Comparison of ENCODE assay signal across 8 cellular contexts in the genomic region with DNA sequence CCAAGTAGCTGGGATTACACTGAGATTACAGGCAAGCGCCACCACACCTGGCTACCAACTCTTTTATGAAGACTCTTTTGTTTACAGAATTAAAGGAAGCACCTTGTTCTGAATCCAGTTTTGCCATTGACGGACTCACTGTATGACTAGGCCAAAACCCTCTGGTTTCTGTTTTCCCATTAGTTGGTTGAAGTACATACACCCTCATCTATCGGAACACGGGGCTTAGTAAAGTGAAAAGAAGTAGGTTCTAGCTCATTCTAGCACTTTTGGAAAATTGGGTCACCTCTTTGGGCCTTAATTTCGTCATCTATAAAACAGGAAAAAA.
DNase-seq lines count a peak whose midpoint lies in the region; ATAC-seq and TF ChIP-seq lines count a peak whose summit lies in the region.

No MANE protein-coding gene starts in this region.

- H2BK5ac ChIP-seq in H9 (ENCODE audit: insufficient read length, low read length): no peak overlapping the region

- H3K27ac ChIP-seq in H9 (ENCODE audit: insufficient read length, low read depth, low read length): no peak overlapping the region
- H3K27ac ChIP-seq in skeletal muscle tissue (ENCODE audit: low read depth, low read length): peak overlapping the region; percentile 84

- H3K27me3 ChIP-seq in H9 (ENCODE audit: insufficient read depth, low read length) (no peaks in the 10 kb centered on the region), skeletal muscle tissue (ENCODE audit: control insufficient read depth in 3 of 3, insufficient read depth in 3 of 3, low read length in 3 of 3) (no peaks in the 10 kb centered on the region)

- H2BK120ac ChIP-seq in H9 (ENCODE audit: low read depth, low read length, poor library complexity, severe bottlenecking): no peak overlapping the region

- H3K23me2 ChIP-seq in H9 (ENCODE audit: insufficient read length, low read depth, low read length, poor library complexity, severe bottlenecking): no peaks in the 10 kb centered on the region

- no peak overlapping the region for H2AK5ac ChIP-seq in H9 (ENCODE audit: insufficient read length, low read length)

- H3K4me1 Mint-ChIP-seq in H9: peaks cover 20 to 24% of the 10 kb centered on the region in 2 experiments
- peaks cover 14% of the 10 kb centered on the region for H3K4me1 Mint-ChIP-seq in T-helper 17 cell

- H3K27me3 Mint-ChIP-seq in H9 (ENCODE audit: low read depth): no peaks in the 10 kb centered on the region
- H3K27me3 Mint-ChIP-seq in T-helper 17 cell: no peaks in the 10 kb centered on the region

- H3K56ac ChIP-seq in H9 (ENCODE audit: insufficient read length, low read depth, low read length): no peak overlapping the region

- peak overlapping the region; percentile 86 to 96 (median 96); a peak in 6 of 7 replicates for H3K27ac Mint-ChIP-seq in H9
- peak overlapping the region; percentile 95 for H3K27ac Mint-ChIP-seq in T-helper 17 cell

- H3K4me3 Mint-ChIP-seq in H9: peak overlapping the region; percentile 94 to 95
- peak overlapping the region; percentile 92 for H3K4me3 Mint-ChIP-seq in T-helper 17 cell

- H4K91ac ChIP-seq in H9 (ENCODE audit: insufficient read length, low read depth, low read length): no peak overlapping the region

- H4K5ac ChIP-seq in H9 (ENCODE audit: insufficient read length, low read depth, low read length): no peak overlapping the region

- DNase-seq in H9: no peak
- no peak for DNase-seq in T-helper 17 cell
- peak; percentile 12 for DNase-seq in globus pallidus (ENCODE audit: low spot score)
- no peak for DNase-seq in GM13976 (ENCODE audit: low spot score)
- no peak for DNase-seq in activated CD4-positive, CD25-positive, alpha-beta regulatory T cell treated with anti-CD3 and anti-CD28 coated beads, Interleukin-2, amount 50 U/mL, for 72 hours
- DNase-seq in NCI-H82 treated with DMSO at 0.1 percent for 48 hours (lab: John Stamatoyannopoulos, UW; ENCODE audit: unreplicated experiment): no peak

- no peak for TF ChIP-seq CTCF in H9 (conservative IDR thresholded peaks at IDR 0.05)
- TF ChIP-seq CTCF in GM13976 (IDR thresholded peaks at IDR 0.05; ENCODE audit: borderline replicate concordance, control extremely low read depth, extremely low read depth, insufficient read depth, missing control alignments): no peak

- no peaks in the 10 kb centered on the region for H4K20me1 ChIP-seq in H9 (ENCODE audit: control insufficient read depth, insufficient read depth, insufficient read length)

- no peak for ATAC-seq in T-helper 17 cell
- ATAC-seq in HG03378 (IDR thresholded peaks at IDR 0.05; ENCODE audit: unreplicated experiment): no peak

- peak overlapping the region; percentile 22 for H2AFZ ChIP-seq in H9 (ENCODE audit: low read length)

- no peak overlapping the region for H3K23ac ChIP-seq in H9 (ENCODE audit: insufficient read length, low read depth, low read length)

- peak overlapping the region; percentile 32 for H3K4me2 ChIP-seq in H9 (ENCODE audit: insufficient read depth, insufficient read length, low read length)

- H4K8ac ChIP-seq in H9 (replicated peaks; ENCODE audit: insufficient read length, low read depth, low read length): no peak overlapping the region

- H3K79me2 ChIP-seq in H9 (ENCODE audit: insufficient read depth, low read length): peaks cover 21% of the 10 kb centered on the region

- no peak overlapping the region for H2BK15ac ChIP-seq in H9 (ENCODE audit: low read depth, low read length)

- H3K14ac ChIP-seq in H9 (ENCODE audit: insufficient read depth, low read length): peak overlapping the region; percentile 32; the same call in 1 of the 2 replicates

- H3K36me3 Mint-ChIP-seq in H9 (ENCODE audit: insufficient read depth in 1 of 3, low read depth in 3 of 3) (peaks cover 21 to 35% (median 34%) of the 10 kb centered on the region in 3 experiments), T-helper 17 cell (ENCODE audit: low read depth) (no peaks in the 10 kb centered on the region)

- H3T11ph ChIP-seq in H9 (ENCODE audit: low read length): no peak overlapping the region

- no peaks in the 10 kb centered on the region for H3K79me1 ChIP-seq in H9 (ENCODE audit: insufficient read depth, low read depth, low read length, poor library complexity, severe bottlenecking)

- in situ Hi-C loops in GM13976 (cut with MboI; ENCODE audit: low sequenced_read_pairs, unreplicated experiment): loop anchor here (25.0 kb wide), 1 partner anchor 106 kb away; no protein-coding TSS in a partner anchor

- no peak overlapping the region for H2BK20ac ChIP-seq in H9 (ENCODE audit: low read depth, low read length, poor library complexity, severe bottlenecking)

- no peak overlapping the region for H3K4ac ChIP-seq in H9 (ENCODE audit: low read depth, low read length)

- H3K9me3 Mint-ChIP-seq in H9: no peaks in the 10 kb centered on the region; a peak in 1 of 5 replicates

- no CpG with 5 or more reads among the region's 5 CpGs for WGBS in H9 (ENCODE audit: extremely low coverage, insufficient read length, low lambda C conversion rate)

- no peaks in the 10 kb centered on the region for H3K4me1 ChIP-seq in H9 (ENCODE audit: insufficient read depth, low read length)
- peaks cover 0 to 4% (median 2%) of the 10 kb centered on the region in 3 donors for H3K4me1 ChIP-seq in skeletal muscle tissue (ENCODE audit: control insufficient read depth in 3 of 3, insufficient read depth in 3 of 3, low read length in 3 of 3)

- H3K9me3 ChIP-seq in H9 (ENCODE audit: control insufficient read depth, low read depth, low read length) (no peaks in the 10 kb centered on the region), T-helper 17 cell (ENCODE audit: control insufficient read depth, low read length, poor library complexity, severe bottlenecking) (no peaks in the 10 kb centered on the region), skeletal muscle tissue (ENCODE audit: control insufficient read depth in 3 of 3, low read length in 3 of 3) (no peaks in the 10 kb centered on the region)

- peak overlapping the region; percentile 15 for H3K18ac ChIP-seq in H9 (ENCODE audit: insufficient read length, low read depth, low read length)

- H3K36me3 ChIP-seq in skeletal muscle tissue (ENCODE audit: control insufficient read depth in 3 of 3, insufficient read depth in 3 of 3, low read length in 3 of 3): no peaks in the 10 kb centered on the region

- H3K9ac ChIP-seq in H9 (ENCODE audit: extremely low read depth, insufficient read length, low read length) (no peak overlapping the region), skeletal muscle tissue (ENCODE audit: low read depth in 1 of 3, low read length in 3 of 3) (peak overlapping the region; percentile 59 to 93 (median 86))

- H3K4me3 ChIP-seq in skeletal muscle tissue (ENCODE audit: low read length in 3 of 3): peak overlapping the region; percentile 84 to 96 (median 89)

- no peak overlapping the region for H2BK12ac ChIP-seq in H9 (ENCODE audit: insufficient read length, low read depth, low read length)
